In genomic region chr11:18540207-18541009, GRCh38 we compare ENCODE assay signal across 8 cellular contexts.
A peak's percentile ranks its signal among the peaks of the same experiment; 100 is the strongest.
DNase-seq lines count a peak whose midpoint lies in the region; ATAC-seq lines count a peak whose summit lies in the region.

No MANE protein-coding gene starts in this region.

- ATAC-seq in HG03432 (IDR thresholded peaks at IDR 0.05; ENCODE audit: unreplicated experiment) (peak; percentile 51), HG03439 (IDR thresholded peaks at IDR 0.05; ENCODE audit: unreplicated experiment) (no peak), HG03442 (IDR thresholded peaks at IDR 0.05; ENCODE audit: unreplicated experiment) (no peak)

- DNase-seq in DMS153 (lab: John Stamatoyannopoulos, UW) (peak; percentile 25), DMS153 treated with DMSO at 0.1 percent for 48 hours (lab: John Stamatoyannopoulos, UW; ENCODE audit: unreplicated experiment) (no peak), SW480 (ENCODE audit: low spot score) (peak; percentile 58), inferior parietal cortex (ENCODE audit: extremely low spot score) (peak; percentile 58)
- no peak for DNase-seq in stimulated activated naive CD4-positive, alpha-beta T cell treated with Interleukin-2 at 50 U/mL for 16 hours (lab: John Stamatoyannopoulos, UW)

Comparison
In these comparisons a context has a peak if more than half of its experiments do, and no peak if none do; other contexts are left out.
1. DNase-seq: peak in DMS153 (single experiment), SW480 (single experiment) and inferior parietal cortex (single experiment); none in DMS153 treated with DMSO at 0.1 percent for 48 hours (single experiment) and stimulated activated naive CD4-positive, alpha-beta T cell treated with Interleukin-2 at 50 U/mL for 16 hours (single experiment).